In genomic region chr5:167716376-167716775, GRCh38 we compare ENCODE assay signal across 20 cellular contexts.
A peak's percentile ranks its signal among the peaks of the same experiment; 100 is the strongest.
DNase-seq lines count a peak whose midpoint lies in the region; ATAC-seq, FAIRE-seq and TF ChIP-seq lines count a peak whose summit lies in the region.
"Had no signal": no experiment of that assay in that cellular context is flagged by ENCODE, and none has a peak within 500 bp of the region (broad histone marks: within the 10 kb centered on the region; RNA-seq: fewer than 3 reads in every experiment).

No MANE protein-coding gene starts in this region.

- TF ChIP-seq POLR2A in uterus (IDR thresholded peaks at IDR 0.05), result no peak

- POLR2A ChIA-PET in AG04450 (lab: Yijun Ruan, JAX), result interaction anchor here (0.6 to 1.3 kb wide), 4 partner anchors 14 to 393 kb away, joined by 4 to 5 read pairs (median 4); no protein-coding TSS in a partner anchor

- DNase-seq in AG04450 (ENCODE audit: low read depth, low spot score) (peak; percentile 51), SJSA1 (ENCODE audit: low read depth in 1 of 2, low spot score in 2 of 2) (peak; percentile 68 to 94), fibroblast of peridontal ligament (ENCODE audit: extremely low read depth) (peak; percentile 57), uterus (no peak), right atrium auricular region (ENCODE audit: low spot score) (no peak)
- DNase-seq in stimulated activated CD4-positive, alpha-beta T cell treated with anti-CD3 and anti-CD28 coated beads, Interleukin-4, amount 100 ng/mL, for 4 hours, result no peak
- DNase-seq: 8988T; BE2C; CD8-positive, alpha-beta T cell; DND-41; NCI-H1048; NCI-H345; NCI-H526 treated with DMSO at 0.1 percent for 48 hours; NK-92 treated with Interleukin-12 subunit alpha and Interleukin-12 subunit beta, amount 100 ng/mL, for 24 hours; PC-3 had no signal

- intact Hi-C loops in uterus (cut with DNase I; ENCODE audit: low total_unique reads), result no loop called here

- H3K9me3 ChIP-seq in AG04450 (ENCODE audit: control insufficient read depth, insufficient read depth, low read length) (no peaks in the 10 kb centered on the region), SJSA1 (replicated peaks) (no peaks in the 10 kb centered on the region), uterus (no peaks in the 10 kb centered on the region), right atrium auricular region (no peaks in the 10 kb centered on the region)
- H3K9me3 ChIP-seq: BE2C had no signal

- peak; percentile 3 for FAIRE-seq in G401.6 (lab: Jason Lieb, UNC)
- FAIRE-seq: GM12878, GM19239, HTR-8/SVneo had no signal

- H3K36me3 ChIP-seq in SJSA1, result no peaks in the 10 kb centered on the region
- H3K36me3 ChIP-seq in uterus, result no peaks in the 10 kb centered on the region
- no peaks in the 10 kb centered on the region for H3K36me3 ChIP-seq in right atrium auricular region
- H3K36me3 ChIP-seq: BE2C had no signal

- TF ChIP-seq CTCF in AG04450 (IDR thresholded peaks at IDR 0.05; ENCODE audit: low read depth, low read length) (no peak), uterus (IDR thresholded peaks at IDR 0.05) (no peak), right atrium auricular region (IDR thresholded peaks at IDR 0.05) (no peak)

- H3K4me3 ChIP-seq in AG04450 (ENCODE audit: low read depth, low read length) (no peak overlapping the region), SJSA1 (no peak overlapping the region), uterus (no peak overlapping the region), right atrium auricular region (no peak overlapping the region)
- H3K4me3 ChIP-seq: GM12878 had no signal

- no peak for ATAC-seq in GM21360 (IDR thresholded peaks at IDR 0.05; ENCODE audit: unreplicated experiment)
- ATAC-seq: CD8-positive, alpha-beta T cell; GM12878; PC-3 had no signal

- H3K4me1 ChIP-seq in SJSA1 (replicated peaks), result peaks cover 52% of the 10 kb centered on the region
- no peaks in the 10 kb centered on the region for H3K4me1 ChIP-seq in uterus
- H3K4me1 ChIP-seq in right atrium auricular region, result no peaks in the 10 kb centered on the region
- H3K4me1 ChIP-seq: BE2C had no signal

- H3K27ac ChIP-seq in AG04450 (ENCODE audit: low read depth, low read length) (no peak overlapping the region), SJSA1 (peak overlapping the region; percentile 81), uterus (no peak overlapping the region), right atrium auricular region (no peak overlapping the region)

- CTCF ChIA-PET in AG04450 (lab: Charles Lee), result interaction anchor here (0.8 to 1.0 kb wide), 3 partner anchors 10 to 19 kb away, joined by 3 to 4 read pairs (median 4); no protein-coding TSS in a partner anchor

- no peaks in the 10 kb centered on the region for H3K27me3 ChIP-seq in AG04450 (ENCODE audit: control insufficient read depth, insufficient read depth, low read length)
- no peaks in the 10 kb centered on the region for H3K27me3 ChIP-seq in SJSA1 (replicated peaks)
- H3K27me3 ChIP-seq in uterus, result no peaks in the 10 kb centered on the region
- H3K27me3 ChIP-seq in right atrium auricular region, result no peaks in the 10 kb centered on the region
- H3K27me3 ChIP-seq: BE2C had no signal

Comparison
In these comparisons a context has a peak if more than half of its experiments do, and no peak if none do; other contexts are left out.
1. DNase-seq: peak in AG04450 (single experiment), SJSA1 (2 of 2) and fibroblast of peridontal ligament (single experiment); none in stimulated activated CD4-positive, alpha-beta T cell treated with anti-CD3 and anti-CD28 coated beads, Interleukin-4, amount 100 ng/mL, for 4 hours (0 of 2), uterus (0 of 2) and right atrium auricular region (single experiment).